15 cellular contexts compared by ENCODE assay signal in genomic region chr14:74896400-74896799, GRCh38. TPM values are rescaled to one million over a fixed set of nuclear protein-coding genes. Genes with fewer than 3 reads are reported as not detected.
DNase-seq lines count a peak whose midpoint lies in the region; ATAC-seq and TF ChIP-seq lines count a peak whose summit lies in the region.
"Had no signal": no experiment of that assay in that cellular context is flagged by ENCODE, and none has a peak within 500 bp of the region (broad histone marks: within the 10 kb centered on the region; RNA-seq: fewer than 3 reads in every experiment).

No MANE protein-coding gene starts in this region.

- ATAC-seq in GM23338 (no peak), HG02678 (IDR thresholded peaks at IDR 0.05; ENCODE audit: unreplicated experiment) (no peak)
- ATAC-seq in activated CD4-positive, CD25-positive, alpha-beta regulatory T cell treated with anti-CD3 and anti-CD28 coated beads, Interleukin-2, amount 50 U/mL, for 24 hours, result no peak

- H3K27me3 Mint-ChIP-seq in GM23338 (ENCODE audit: insufficient read depth, low read depth, poor library complexity), result no peaks in the 10 kb centered on the region
- H3K27me3 Mint-ChIP-seq in osteocyte (ENCODE audit: unreplicated experiment), result no peaks in the 10 kb centered on the region
- H3K27me3 Mint-ChIP-seq: B cell; CD4-positive, alpha-beta T cell had no signal

- H3K9me2 ChIP-seq in GM23338 (ENCODE audit: insufficient read depth), result no peaks in the 10 kb centered on the region

- DNase-seq in left ventricle myocardium inferior (no peak), cardiac septum (ENCODE audit: low spot score) (no peak), GM23338 (ENCODE audit: low spot score) (no peak), adrenal gland (peak in 1 of 7 donors; percentile 52), osteocyte (ENCODE audit: extremely low spot score, unreplicated experiment) (no peak)
- DNase-seq: C1 segment of cervical spinal cord; CD4-positive, alpha-beta T cell; DMS79 treated with DMSO at 0.1 percent for 48 hours; EL; GM23248; H7 had no signal

- no peak overlapping the region for H2AFZ ChIP-seq in GM23338
- H2AFZ ChIP-seq: GM23248 had no signal

- H4K20me1 ChIP-seq in GM23338 (replicated peaks; ENCODE audit: insufficient read depth), result peaks cover 47% of the 10 kb centered on the region

- H3K27ac ChIP-seq in left ventricle myocardium inferior (replicated peaks) (peak overlapping the region; percentile 57), GM23338 (ENCODE audit: low read depth) (0 out of 2 replicates have a peak overlapping the region, but pooled peaks have one; percentile 14), adrenal gland (peak overlapping the region in 4 of 5 donors; percentile 34 to 72 (median 57))
- H3K27ac ChIP-seq: GM23248 had no signal

- H3K4me1 ChIP-seq in left ventricle myocardium inferior (peaks cover 46% of the 10 kb centered on the region), GM23338 (ENCODE audit: insufficient read depth) (no peaks in the 10 kb centered on the region), adrenal gland (replicated peaks in 1 of 2) (peaks cover 8 to 14% of the 10 kb centered on the region in 2 donors)

- peaks cover 97% of the 10 kb centered on the region for H3K36me3 Mint-ChIP-seq in GM23338 (ENCODE audit: low read depth)
- peaks cover 62% of the 10 kb centered on the region for H3K36me3 Mint-ChIP-seq in osteocyte (ENCODE audit: unreplicated experiment)

- no peaks in the 10 kb centered on the region for H3K9me3 Mint-ChIP-seq in GM23338
- H3K9me3 Mint-ChIP-seq in osteocyte (ENCODE audit: unreplicated experiment), result no peaks in the 10 kb centered on the region
- H3K9me3 Mint-ChIP-seq: CD4-positive, alpha-beta T cell had no signal

- H3K9me3 ChIP-seq in left ventricle myocardium inferior (replicated peaks) (no peaks in the 10 kb centered on the region), adrenal gland (replicated peaks in 1 of 3) (no peaks in the 10 kb centered on the region)

- no peak for TF ChIP-seq POLR2A in adrenal gland (IDR thresholded peaks at IDR 0.05)

- no peaks in the 10 kb centered on the region; the same call in 1 of the 2 replicates for H3K79me2 ChIP-seq in GM23338 (replicated peaks; ENCODE audit: insufficient read depth)

- no peak for TF ChIP-seq CTCF in left ventricle myocardium inferior (IDR thresholded peaks at IDR 0.05; ENCODE audit: borderline replicate concordance)
- TF ChIP-seq CTCF in GM23338 (conservative IDR thresholded peaks at IDR 0.05; ENCODE audit: low read depth in 2 of 2), result no peak
- no peak for TF ChIP-seq CTCF in adrenal gland (IDR thresholded peaks at IDR 0.05)
- no peak for TF ChIP-seq CTCF in osteocyte (IDR thresholded peaks at IDR 0.05)

- H3K4me1 Mint-ChIP-seq in GM23338 (no peaks in the 10 kb centered on the region), osteocyte (ENCODE audit: unreplicated experiment) (peaks cover 6% of the 10 kb centered on the region)

- H3K27me3 ChIP-seq in left ventricle myocardium inferior (ENCODE audit: low read depth) (no peaks in the 10 kb centered on the region), GM23338 (ENCODE audit: insufficient read depth) (no peaks in the 10 kb centered on the region), adrenal gland (no peaks in the 10 kb centered on the region)

- H3K4me3 Mint-ChIP-seq in GM23338 (no peak overlapping the region), osteocyte (ENCODE audit: unreplicated experiment) (no peak overlapping the region)
- H3K4me3 Mint-ChIP-seq: B cell; CD4-positive, alpha-beta T cell had no signal

- H3K36me3 ChIP-seq in left ventricle myocardium inferior (peaks cover 100% of the 10 kb centered on the region), GM23338 (ENCODE audit: insufficient read depth) (peaks cover 88% of the 10 kb centered on the region), adrenal gland (replicated peaks in 1 of 2) (peaks cover 0 to 99% of the 10 kb centered on the region in 2 donors)

- H3K4me2 ChIP-seq in GM23338, result no peak overlapping the region

- intact Hi-C loops in left ventricle myocardium inferior (cut with micrococcal nuclease) (no loop called here), cardiac septum (cut with DNase I) (no loop called here), adrenal gland (cut with DNase I) (no loop called here)

- 0 out of 2 replicates have a peak, but pooled peaks cover 8% of the 10 kb centered on the region for H3F3A ChIP-seq in GM23338 (replicated peaks; ENCODE audit: low read depth)

- WGBS in adrenal gland, 4 donors, result 47 to 66% (median 62%) methylated on average over 3 of the region's 3 CpGs

- H3K4me3 ChIP-seq in left ventricle myocardium inferior (no peak overlapping the region), GM23338 (no peak overlapping the region), adrenal gland (no peak overlapping the region)
- H3K4me3 ChIP-seq: GM23248 had no signal

- no peak overlapping the region for H3K27ac Mint-ChIP-seq in GM23338
- H3K27ac Mint-ChIP-seq in osteocyte (ENCODE audit: unreplicated experiment), result peak overlapping the region; percentile 1
- H3K27ac Mint-ChIP-seq: B cell; CD4-positive, alpha-beta T cell had no signal

TF ChIP-seq in GM23338, 12 proteins besides CTCF, POLR2A, EP300 and RAD21 (continues in another document):
- no peak for TF ChIP-seq EZH2phosphoT487 (IDR thresholded peaks at IDR 0.05; ENCODE audit: unreplicated experiment)
- no peak for TF ChIP-seq JUNB (IDR thresholded peaks at IDR 0.05; ENCODE audit: unreplicated experiment)

RNA-seq across cellular contexts. Expression of gene DLST, which starts 14.7 kb away (rescaled TPM):
- total RNA-seq in left ventricle myocardium inferior (230 TPM), cardiac septum (202 TPM), adrenal gland (100 to 1,000 TPM; 128 to 205 (median 162) TPM), osteocyte (101 and 107 TPM in 2 replicates)
- 102 and 106 TPM in 2 replicates for total RNA-seq in GM23338 (2014; rRNA removed; shearing (Covaris generic))
- polyA plus RNA-seq in GM23338 (2016; fragmentation: Nextera tagmentation; extraction: Ambion mirVana) (11.2 TPM in 2 replicates), adrenal gland (100 to 1,000 TPM in 1 of 3 donors, 10 to 100 TPM in 2; 42.0 to 137 (median 54.0) TPM)

RNA-seq across cellular contexts. Expression of gene PROX2, which starts 20.5 kb away (rescaled TPM):
- total RNA-seq in left ventricle myocardium inferior, result not detected
- total RNA-seq in cardiac septum, result not detected
- 0.31 TPM in 1 of 2 replicates, not detected in the other for total RNA-seq in GM23338 (2014; rRNA removed; shearing (Covaris generic))
- 0.06 and 0.09 TPM in 2 replicates for polyA plus RNA-seq in GM23338 (2016; fragmentation: Nextera tagmentation; extraction: Ambion mirVana)
- not detected for total RNA-seq in adrenal gland
- polyA plus RNA-seq in adrenal gland, result under 1 TPM in 1 of 3 donors, not detected in 2; 0.08 TPM
- not detected in 2 replicates for total RNA-seq in osteocyte
- total RNA-seq: A172, GM23248, H7 had no signal

RNA-seq across cellular contexts. Expression of gene RPS6KL1, which starts 26.7 kb away (rescaled TPM):
- 20.5 TPM for total RNA-seq in left ventricle myocardium inferior
- 19.8 TPM for total RNA-seq in cardiac septum
- 6.5 and 11.6 TPM in 2 replicates for total RNA-seq in GM23338 (2014; rRNA removed; shearing (Covaris generic))
- polyA plus RNA-seq in GM23338 (2016; fragmentation: Nextera tagmentation; extraction: Ambion mirVana), result 4.6 and 5.6 TPM in 2 replicates
- total RNA-seq in adrenal gland, result 10 to 100 TPM in 1 of 8 donors, 1 to 10 TPM in 7; 2.0 to 23.9 (median 5.3) TPM
- 10 to 100 TPM in 2 of 3 donors, 1 to 10 TPM in 1; 3.9 to 28.2 (median 12.3) TPM for polyA plus RNA-seq in adrenal gland
- total RNA-seq in osteocyte, result 0.65 and 0.97 TPM in 2 replicates
- total RNA-seq: A172 had no signal

RNA-seq across cellular contexts. Expression of gene PGF, which starts 59.0 kb away (rescaled TPM):
- total RNA-seq in left ventricle myocardium inferior (4.2 TPM), cardiac septum (9.4 TPM), adrenal gland (10 to 100 TPM in 3 of 8 donors, 1 to 10 TPM in 5; 2.1 to 12.7 (median 5.3) TPM), osteocyte (3.5 and 3.9 TPM in 2 replicates)
- 6.3 and 9.5 TPM in 2 replicates for total RNA-seq in GM23338 (2014; rRNA removed; shearing (Covaris generic))
- polyA plus RNA-seq in GM23338 (2016; fragmentation: Nextera tagmentation; extraction: Ambion mirVana) (2.9 and 5.1 TPM in 2 replicates), adrenal gland (1 to 10 TPM; 1.7 to 5.1 (median 4.5) TPM)
